ENCODE assay signal across 22 cellular contexts in the genomic region with DNA sequence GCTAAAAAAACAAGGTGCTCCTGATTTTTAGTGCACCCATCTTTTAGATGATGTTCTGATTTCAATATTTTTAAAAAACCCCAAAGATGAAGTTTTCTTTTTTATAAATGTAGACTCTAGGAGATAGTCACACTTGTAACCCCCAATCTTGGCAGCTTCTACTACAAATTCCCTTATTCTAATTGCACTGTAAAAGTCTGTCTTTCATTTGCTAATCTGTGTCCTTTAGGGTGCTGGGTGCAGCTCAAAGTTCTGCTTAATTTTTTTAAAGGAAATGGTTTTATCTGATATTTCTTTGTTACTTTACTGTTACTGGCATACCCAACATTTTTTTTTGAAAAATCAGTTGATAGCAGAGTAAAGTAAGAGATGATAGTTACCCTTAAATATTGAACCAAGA.
"Had no signal": no experiment of that assay in that cellular context is flagged by ENCODE, and none has a peak within 500 bp of the region (broad histone marks: within the 10 kb centered on the region; RNA-seq: fewer than 3 reads in every experiment).

No MANE protein-coding gene starts in this region.

- H3K4me1 Mint-ChIP-seq: immature natural killer cell; naive thymus-derived CD8-positive, alpha-beta T cell; nephron progenitor cell; stimulated activated memory B cell treated with anti-CD40 and anti-IgM and Interleukin-4, amounts not matched to agents 10 μg/mL and 1 μg/mL and 100 μg/mL, for 72 hours had no signal

- H3K27me3 ChIP-seq: gastrocnemius medialis, right atrium auricular region, sigmoid colon, tibial nerve, upper lobe of left lung had no signal

- H3K36me3 Mint-ChIP-seq: immature natural killer cell; naive thymus-derived CD8-positive, alpha-beta T cell; stimulated activated memory B cell treated with anti-CD40 and anti-IgM and Interleukin-4, amounts not matched to agents 10 μg/mL and 1 μg/mL and 100 μg/mL, for 72 hours had no signal

- H3K27ac ChIP-seq: gastrocnemius medialis, lower lobe of right lung, prostate gland, right atrium auricular region, sigmoid colon, thoracic aorta, tibial nerve, upper lobe of left lung had no signal

- H3K4me3 ChIP-seq: gastrocnemius medialis, lower lobe of right lung, prostate gland, right atrium auricular region, sigmoid colon, thoracic aorta, tibial nerve, upper lobe of left lung had no signal

- H3K27me3 Mint-ChIP-seq: naive thymus-derived CD8-positive, alpha-beta T cell; stimulated activated memory B cell treated with anti-CD40 and anti-IgM and Interleukin-4, amounts not matched to agents 10 μg/mL and 1 μg/mL and 100 μg/mL, for 72 hours had no signal

- H3K4me3 Mint-ChIP-seq: immature natural killer cell; naive thymus-derived CD8-positive, alpha-beta T cell; nephron progenitor cell; stimulated activated memory B cell treated with anti-CD40 and anti-IgM and Interleukin-4, amounts not matched to agents 10 μg/mL and 1 μg/mL and 100 μg/mL, for 72 hours had no signal

- DNase-seq: cortex of kidney; effector CD4-positive, alpha-beta T cell; gastrocnemius medialis; head of caudate nucleus; immature natural killer cell; islet precursor cell; kidney glomerular epithelial cell; left colon; left ventricle myocardium superior; lower lobe of right lung; naive thymus-derived CD8-positive, alpha-beta T cell; nephron progenitor cell; nucleus accumbens; sigmoid colon; stimulated activated CD4-positive, alpha-beta T cell treated with anti-CD3 and anti-CD28 coated beads, Interleukin-4, amount 100 ng/mL, for 4 hours; stimulated activated naive CD8-positive, alpha-beta T cell treated with anti-CD3 and anti-CD28 coated beads, Interleukin-15, Interleukin-2, amounts not matched to agents 100 U/mL and 50 U/mL, for 24 hours; upper lobe of left lung had no signal

- H3K27ac Mint-ChIP-seq: immature natural killer cell; naive thymus-derived CD8-positive, alpha-beta T cell; nephron progenitor cell; stimulated activated memory B cell treated with anti-CD40 and anti-IgM and Interleukin-4, amounts not matched to agents 10 μg/mL and 1 μg/mL and 100 μg/mL, for 72 hours had no signal

- H3K4me1 ChIP-seq: gastrocnemius medialis, lower lobe of right lung, prostate gland, right atrium auricular region, sigmoid colon, tibial nerve, upper lobe of left lung had no signal

- H3K9me3 ChIP-seq: gastrocnemius medialis, lower lobe of right lung, prostate gland, sigmoid colon, thoracic aorta, tibial nerve, upper lobe of left lung had no signal

- ATAC-seq: gastrocnemius medialis; left colon; left ventricle myocardium superior; lower lobe of right lung; naive thymus-derived CD8-positive, alpha-beta T cell; stimulated activated memory B cell treated with anti-CD40 and anti-IgM and Interleukin-4, amounts not matched to agents 10 μg/mL and 1 μg/mL and 100 μg/mL, for 72 hours; stimulated activated naive CD8-positive, alpha-beta T cell treated with anti-CD3 and anti-CD28 coated beads, Interleukin-15, Interleukin-2, amounts not matched to agents 100 U/mL and 50 U/mL, for 24 hours had no signal

- H3K36me3 ChIP-seq: gastrocnemius medialis, lower lobe of right lung, prostate gland, right atrium auricular region, sigmoid colon, thoracic aorta, tibial nerve, upper lobe of left lung had no signal
